12 cellular contexts compared by ENCODE assay signal in genomic region chr5:176531902-176532493, GRCh38. TPM values are rescaled to one million over a fixed set of nuclear protein-coding genes. Genes with fewer than 3 reads are reported as not detected.
DNase-seq lines count a peak whose midpoint lies in the region; ATAC-seq and TF ChIP-seq lines count a peak whose summit lies in the region.
"Had no signal": no experiment of that assay in that cellular context is flagged by ENCODE, and none has a peak within 500 bp of the region (broad histone marks: within the 10 kb centered on the region; RNA-seq: fewer than 3 reads in every experiment).

No MANE protein-coding gene starts in this region.

- H3K27me3 ChIP-seq in tibial nerve = no peaks in the 10 kb centered on the region
- H3K27me3 ChIP-seq: brain microvascular endothelial cell had no signal

- TF ChIP-seq EP300 in tibial nerve (IDR thresholded peaks at IDR 0.05) = no peak

- H3K27ac ChIP-seq in tibial nerve = peak overlapping the region in 3 of 4 donors; percentile 19 to 47 (median 22)
- H3K27ac ChIP-seq: brain microvascular endothelial cell, prostate gland had no signal

- ATAC-seq in stimulated activated naive CD8-positive, alpha-beta T cell treated with anti-CD3 and anti-CD28 coated beads, Interleukin-15, amount 100 ng/mL, for 72 hours = no peak
- ATAC-seq in stimulated activated naive CD8-positive, alpha-beta T cell treated with anti-CD3 and anti-CD28 coated beads, Interleukin-15, Interleukin-2, amounts not matched to agents 100 U/mL and 50 U/mL, for 24 hours = no peak
- ATAC-seq in mucosa of descending colon = no peak
- ATAC-seq in GM21526 (IDR thresholded peaks at IDR 0.05; ENCODE audit: low FRiP score, unreplicated experiment) = no peak

- H3K4me3 Mint-ChIP-seq in stimulated activated naive CD8-positive, alpha-beta T cell treated with anti-CD3 and anti-CD28 coated beads, Interleukin-15, amount 100 ng/mL, for 72 hours = peak overlapping the region; percentile 86 to 92
- peak overlapping the region; percentile 27 for H3K4me3 Mint-ChIP-seq in activated naive CD8-positive, alpha-beta T cell

- no peaks in the 10 kb centered on the region for H3K27me3 Mint-ChIP-seq in stimulated activated naive CD8-positive, alpha-beta T cell treated with anti-CD3 and anti-CD28 coated beads, Interleukin-15, amount 100 ng/mL, for 72 hours
- no peaks in the 10 kb centered on the region for H3K27me3 Mint-ChIP-seq in activated naive CD8-positive, alpha-beta T cell

- intact Hi-C loops in mucosa of descending colon (cut with DNase I, micrococcal nuclease) = no loop called here

- H3K36me3 ChIP-seq in mucosa of descending colon (ENCODE audit: low read depth) (peaks cover 13% of the 10 kb centered on the region), tibial nerve (peaks cover 0 to 50% (median 22%) of the 10 kb centered on the region in 3 donors)

- no peaks in the 10 kb centered on the region for H3K9me3 Mint-ChIP-seq in stimulated activated naive CD8-positive, alpha-beta T cell treated with anti-CD3 and anti-CD28 coated beads, Interleukin-15, amount 100 ng/mL, for 72 hours
- no peaks in the 10 kb centered on the region for H3K9me3 Mint-ChIP-seq in activated naive CD8-positive, alpha-beta T cell (ENCODE audit: low read depth)

- no peak overlapping the region for H3K27ac Mint-ChIP-seq in stimulated activated naive CD8-positive, alpha-beta T cell treated with anti-CD3 and anti-CD28 coated beads, Interleukin-15, amount 100 ng/mL, for 72 hours
- H3K27ac Mint-ChIP-seq in activated naive CD8-positive, alpha-beta T cell = peak overlapping the region; percentile 16

- TF ChIP-seq CTCF in mucosa of descending colon (IDR thresholded peaks at IDR 0.05) (no peak), tibial nerve (IDR thresholded peaks at IDR 0.05) (no peak)

- TF ChIP-seq POLR2A in tibial nerve (IDR thresholded peaks at IDR 0.05) = no peak

- 75 to 79% methylated on average over 16 to 22 of the region's 28 CpGs for WGBS in tibial nerve, 2 donors

- no peak for DNase-seq in stimulated activated naive CD8-positive, alpha-beta T cell treated with anti-CD3 and anti-CD28 coated beads, Interleukin-15, amount 100 ng/mL, for 72 hours
- no peak for DNase-seq in stimulated activated naive CD8-positive, alpha-beta T cell treated with anti-CD3 and anti-CD28 coated beads, Interleukin-15, Interleukin-2, amounts not matched to agents 100 U/mL and 50 U/mL, for 24 hours
- DNase-seq in mucosa of descending colon = peak in 2 of 3 donors; percentile 33 to 59
- no peak for DNase-seq in tibial nerve (ENCODE audit: low spot score in 2 of 2)
- no peak for DNase-seq in activated CD4-positive, CD25-positive, alpha-beta regulatory T cell (lab: John Stamatoyannopoulos, UW)
- no peak for DNase-seq in iPS-NIHi11 (ENCODE audit: low spot score)
- DNase-seq: brain microvascular endothelial cell; effector CD8-positive, alpha-beta T cell had no signal

- H3K36me3 Mint-ChIP-seq in activated naive CD8-positive, alpha-beta T cell = peaks cover 2% of the 10 kb centered on the region

- H3K4me1 ChIP-seq in mucosa of descending colon (ENCODE audit: low read depth) (peaks cover 27% of the 10 kb centered on the region), tibial nerve (peaks cover 3 to 82% (median 59%) of the 10 kb centered on the region in 4 donors)

- H3K9me3 ChIP-seq in mucosa of descending colon = no peaks in the 10 kb centered on the region
- H3K9me3 ChIP-seq in tibial nerve = no peaks in the 10 kb centered on the region
- H3K9me3 ChIP-seq: prostate gland had no signal

- peaks cover 81% of the 10 kb centered on the region for H3K4me1 Mint-ChIP-seq in stimulated activated naive CD8-positive, alpha-beta T cell treated with anti-CD3 and anti-CD28 coated beads, Interleukin-15, amount 100 ng/mL, for 72 hours
- peaks cover 60% of the 10 kb centered on the region for H3K4me1 Mint-ChIP-seq in activated naive CD8-positive, alpha-beta T cell (ENCODE audit: low read depth)

- H3K4me3 ChIP-seq in mucosa of descending colon (no peak overlapping the region), tibial nerve (no peak overlapping the region)
- H3K4me3 ChIP-seq: prostate gland had no signal

RNA-seq across cellular contexts. Expression of gene RNF44, which starts 5.2 kb away (rescaled TPM):
- total RNA-seq in mucosa of descending colon (10 to 100 TPM; 70.2 to 98.4 (median 77.6) TPM), tibial nerve (10 to 100 TPM; 11.1 to 28.5 (median 21.8) TPM)

RNA-seq across cellular contexts. Expression of gene CDHR2, which starts 17.1 kb away (rescaled TPM):
- total RNA-seq in mucosa of descending colon (100 to 1,000 TPM in 2 of 3 donors, 10 to 100 TPM in 1; 69.0 to 184 (median 107) TPM), tibial nerve (not detected)
- total RNA-seq: urinary bladder had no signal

Comparison
In these comparisons a context has a peak if more than half of its experiments do, and no peak if none do; other contexts are left out.
1. DNase-seq: peak in mucosa of descending colon (2 of 3); none in stimulated activated naive CD8-positive, alpha-beta T cell treated with anti-CD3 and anti-CD28 coated beads, Interleukin-15, amount 100 ng/mL, for 72 hours (0 of 2), stimulated activated naive CD8-positive, alpha-beta T cell treated with anti-CD3 and anti-CD28 coated beads, Interleukin-15, Interleukin-2, amounts not matched to agents 100 U/mL and 50 U/mL, for 24 hours (single experiment), tibial nerve (0 of 2), activated CD4-positive, CD25-positive, alpha-beta regulatory T cell (0 of 4) and iPS-NIHi11 (single experiment).
2. RNA of gene CDHR2, which starts 17.1 kb away (total RNA-seq): 69.0 to 184 TPM in mucosa of descending colon; not detected in tibial nerve; every median in the first group is over 10 times any median in the second.